10 cellular contexts compared by ENCODE assay signal in the genomic region with DNA sequence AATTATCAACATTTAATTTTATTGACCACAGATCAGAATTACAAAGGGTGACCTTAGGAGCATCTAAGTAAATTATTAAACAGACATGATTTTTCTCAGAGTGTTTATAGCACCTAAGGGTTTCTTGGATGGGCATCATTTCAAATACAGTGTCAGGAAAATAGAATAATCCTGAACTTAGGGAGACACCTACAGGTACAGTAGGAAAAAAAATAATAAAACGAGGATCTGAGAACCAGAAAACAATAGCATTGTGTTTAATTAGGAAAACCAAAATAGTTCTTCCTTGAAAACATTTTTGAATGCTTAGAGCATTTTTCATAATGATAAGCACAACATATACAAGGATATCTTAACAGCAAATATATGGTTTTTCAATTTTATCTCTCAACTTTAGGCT. TPM values are rescaled to one million over a fixed set of nuclear protein-coding genes. Genes with fewer than 3 reads are reported as not detected.
DNase-seq lines count a peak whose midpoint lies in the region; ATAC-seq, FAIRE-seq and TF ChIP-seq lines count a peak whose summit lies in the region.
"Had no signal": no experiment of that assay in that cellular context is flagged by ENCODE, and none has a peak within 500 bp of the region (broad histone marks: within the 10 kb centered on the region; RNA-seq: fewer than 3 reads in every experiment).

No MANE protein-coding gene starts in this region.

- in situ Hi-C loops in GM23248 (cut with MboI) = loop anchor here (25.0 kb wide), 2 partner anchors 1637 to 2012 kb away; a partner anchor contains a TSS

- H3K4me1 ChIP-seq in GM23248 (ENCODE audit: insufficient read depth) = no peaks in the 10 kb centered on the region
- H3K4me1 ChIP-seq in kidney (ENCODE audit: control insufficient read depth in 1 of 2, insufficient read depth in 1 of 2, low read depth in 1 of 2, low read length in 2 of 2) = no peaks in the 10 kb centered on the region

- H3K27me3 ChIP-seq in GM23248 (replicated peaks; ENCODE audit: insufficient read depth) = no peaks in the 10 kb centered on the region

- no peak for ATAC-seq in GM21576 (IDR thresholded peaks at IDR 0.05; ENCODE audit: unreplicated experiment)
- no peak for ATAC-seq in activated naive CD8-positive, alpha-beta T cell treated with anti-CD3 and anti-CD28 coated beads, Interleukin-2, amount 50 U/mL, for 24 hours
- no peak for ATAC-seq in activated T-cell treated with anti-CD3 and anti-CD28 coated beads, Interleukin-2, amount 50 U/mL, for 4 hours
- ATAC-seq: stimulated activated memory B cell treated with anti-CD40 and anti-IgM and Interleukin-4, amounts not matched to agents 10 μg/mL and 1 μg/mL and 100 μg/mL, for 72 hours had no signal

- no peak overlapping the region for H3K4me3 ChIP-seq in GM23248
- no peak overlapping the region for H3K4me3 ChIP-seq in kidney (ENCODE audit: low read length in 2 of 2)

- no peak overlapping the region for H2AFZ ChIP-seq in GM23248

- no peak overlapping the region for H3K4me2 ChIP-seq in GM23248 (ENCODE audit: unreplicated experiment)

- no peaks in the 10 kb centered on the region for H3F3A ChIP-seq in GM23248 (ENCODE audit: insufficient read depth)

- peaks cover under 1% of the 10 kb centered on the region for H3K36me3 Mint-ChIP-seq in activated naive CD8-positive, alpha-beta T cell treated with anti-CD3 and anti-CD28 coated beads, Interleukin-2, amount 50 U/mL, for 24 hours (ENCODE audit: low read depth)
- H3K36me3 Mint-ChIP-seq in activated T-cell treated with anti-CD3 and anti-CD28 coated beads, Interleukin-2, amount 50 U/mL, for 4 hours (ENCODE audit: insufficient read depth) = peaks cover 3% of the 10 kb centered on the region

- no peaks in the 10 kb centered on the region for H4K20me1 ChIP-seq in GM23248 (ENCODE audit: insufficient read depth)

- TF ChIP-seq CTCF in 22Rv1 (IDR thresholded peaks at IDR 0.05) (peak; percentile 48), kidney (IDR thresholded peaks at IDR 0.05; ENCODE audit: borderline replicate concordance, extremely low read depth, insufficient read depth) (no peak)

- intact Hi-C loops in kidney (cut with DNase I) = no loop called here

- H3K4me1 Mint-ChIP-seq in activated naive CD8-positive, alpha-beta T cell treated with anti-CD3 and anti-CD28 coated beads, Interleukin-2, amount 50 U/mL, for 24 hours = no peaks in the 10 kb centered on the region
- H3K4me1 Mint-ChIP-seq in activated T-cell treated with anti-CD3 and anti-CD28 coated beads, Interleukin-2, amount 50 U/mL, for 4 hours (ENCODE audit: low read depth) = no peaks in the 10 kb centered on the region
- H3K4me1 Mint-ChIP-seq: stimulated activated memory B cell treated with anti-CD40 and anti-IgM and Interleukin-4, amounts not matched to agents 10 μg/mL and 1 μg/mL and 100 μg/mL, for 72 hours had no signal

- H3K9me3 Mint-ChIP-seq in activated naive CD8-positive, alpha-beta T cell treated with anti-CD3 and anti-CD28 coated beads, Interleukin-2, amount 50 U/mL, for 24 hours = no peaks in the 10 kb centered on the region
- H3K9me3 Mint-ChIP-seq in activated T-cell treated with anti-CD3 and anti-CD28 coated beads, Interleukin-2, amount 50 U/mL, for 4 hours = no peaks in the 10 kb centered on the region
- H3K9me3 Mint-ChIP-seq: activated T-helper 1 cell treated with anti-CD3 and anti-CD28 coated beads, Interleukin-12 subunit alpha, Interleukin-12 subunit beta, Interleukin-2, Interleukin-4 antibody, amounts not matched to agents 30 ng/mL and 10 ng/mL and 1 ng/mL, durations not matched to agents 14 hours and 24 hours and 36 hours had no signal

- H3K36me3 ChIP-seq in GM23248 (ENCODE audit: low read depth) (no peaks in the 10 kb centered on the region), kidney (ENCODE audit: control insufficient read depth in 1 of 2, insufficient read depth in 2 of 2, low read length in 2 of 2) (no peaks in the 10 kb centered on the region)

- no peaks in the 10 kb centered on the region for H3K79me2 ChIP-seq in GM23248 (ENCODE audit: insufficient read depth)

- H3K27ac ChIP-seq in 22Rv1 = no peak overlapping the region
- no peak overlapping the region for H3K27ac ChIP-seq in GM23248
- no peak overlapping the region for H3K27ac ChIP-seq in kidney (ENCODE audit: low read depth in 2 of 2, low read length in 2 of 2)

- peaks cover 3% of the 10 kb centered on the region for H3K27me3 Mint-ChIP-seq in activated naive CD8-positive, alpha-beta T cell treated with anti-CD3 and anti-CD28 coated beads, Interleukin-2, amount 50 U/mL, for 24 hours
- H3K27me3 Mint-ChIP-seq in activated T-cell treated with anti-CD3 and anti-CD28 coated beads, Interleukin-2, amount 50 U/mL, for 4 hours (ENCODE audit: low read depth) = no peaks in the 10 kb centered on the region
- H3K27me3 Mint-ChIP-seq: stimulated activated memory B cell treated with anti-CD40 and anti-IgM and Interleukin-4, amounts not matched to agents 10 μg/mL and 1 μg/mL and 100 μg/mL, for 72 hours had no signal

- 34 to 45% methylated on average over 1 of the region's 1 CpG for WGBS in GM23248 (ENCODE audit: low coverage in 1 of 2, low lambda C conversion rate in 2 of 2, missing lambda C conversion rate in 2 of 2), 2 experiments

- H3K9me3 ChIP-seq in GM23248 (ENCODE audit: low read depth) (no peaks in the 10 kb centered on the region), kidney (ENCODE audit: control insufficient read depth in 1 of 2, low read length in 2 of 2) (no peaks in the 10 kb centered on the region)

- no peak overlapping the region for H3K4me3 Mint-ChIP-seq in activated naive CD8-positive, alpha-beta T cell treated with anti-CD3 and anti-CD28 coated beads, Interleukin-2, amount 50 U/mL, for 24 hours
- H3K4me3 Mint-ChIP-seq in activated T-cell treated with anti-CD3 and anti-CD28 coated beads, Interleukin-2, amount 50 U/mL, for 4 hours = no peak overlapping the region
- H3K4me3 Mint-ChIP-seq: activated T-helper 1 cell treated with anti-CD3 and anti-CD28 coated beads, Interleukin-12 subunit alpha, Interleukin-12 subunit beta, Interleukin-2, Interleukin-4 antibody, amounts not matched to agents 30 ng/mL and 10 ng/mL and 1 ng/mL, durations not matched to agents 14 hours and 24 hours and 36 hours; stimulated activated memory B cell treated with anti-CD40 and anti-IgM and Interleukin-4, amounts not matched to agents 10 μg/mL and 1 μg/mL and 100 μg/mL, for 72 hours had no signal

- no peak for FAIRE-seq in kidney (lab: Jason Lieb, UNC)

- no peaks in the 10 kb centered on the region for H3K9me2 ChIP-seq in GM23248 (ENCODE audit: insufficient read depth)

- H3K9ac ChIP-seq in GM23248 (no peak overlapping the region), kidney (ENCODE audit: low read length in 2 of 2) (no peak overlapping the region)

- no peak overlapping the region for H3K27ac Mint-ChIP-seq in activated naive CD8-positive, alpha-beta T cell treated with anti-CD3 and anti-CD28 coated beads, Interleukin-2, amount 50 U/mL, for 24 hours
- H3K27ac Mint-ChIP-seq: activated T-helper 1 cell treated with anti-CD3 and anti-CD28 coated beads, Interleukin-12 subunit alpha, Interleukin-12 subunit beta, Interleukin-2, Interleukin-4 antibody, amounts not matched to agents 30 ng/mL and 10 ng/mL and 1 ng/mL, durations not matched to agents 14 hours and 24 hours and 36 hours; stimulated activated memory B cell treated with anti-CD40 and anti-IgM and Interleukin-4, amounts not matched to agents 10 μg/mL and 1 μg/mL and 100 μg/mL, for 72 hours had no signal

- DNase-seq in GM23248 (peak; percentile 16), NCI-H748 treated with DMSO at 0.1 percent for 48 hours (lab: John Stamatoyannopoulos, UW) (peak; percentile 45), dermis blood vessel endothelial cell (peak; percentile 28), kidney (no peak)
- DNase-seq in activated naive CD8-positive, alpha-beta T cell treated with anti-CD3 and anti-CD28 coated beads, Interleukin-2, amount 50 U/mL, for 24 hours = no peak
- DNase-seq in activated T-cell treated with anti-CD3 and anti-CD28 coated beads, Interleukin-2, amount 50 U/mL, for 4 hours = no peak

RNA-seq across cellular contexts. Expression of a gene that starts 39.2 kb away (rescaled TPM):
- 8.0 and 10.5 TPM in 2 replicates for total RNA-seq in GM23248 (2014; rRNA removed; shearing (Covaris generic))
- polyA plus RNA-seq in GM23248 (2016; fragmentation: Nextera tagmentation; extraction: Ambion mirVana) (20.7 and 21.7 TPM in 2 replicates), kidney (ENCODE audit: insufficient read depth, low read depth, low replicate concordance) (34.8 TPM)
- total RNA-seq in dermis blood vessel endothelial cell (11.1 and 23.3 TPM in 2 replicates), kidney (26.6 TPM)
- 10 to 100 TPM in 1 of 3 donors, 1 to 10 TPM in 2; 6.7 to 11.3 (median 7.8) TPM for total RNA-seq in activated T-cell treated with anti-CD3 and anti-CD28 coated beads, Interleukin-2, amount 50 U/mL, for 4 hours

RNA-seq across cellular contexts. Expression of a gene that starts 39.4 kb away (rescaled TPM):
- total RNA-seq in GM23248 (2014; rRNA removed; shearing (Covaris generic)) = 4.0 and 10.8 TPM in 2 replicates
- polyA plus RNA-seq in GM23248 (2016; fragmentation: Nextera tagmentation; extraction: Ambion mirVana) = 8.4 and 8.9 TPM in 2 replicates
- 5.1 and 8.7 TPM in 2 replicates for total RNA-seq in dermis blood vessel endothelial cell
- 4.2 TPM for total RNA-seq in kidney
- polyA plus RNA-seq in kidney (ENCODE audit: insufficient read depth, low read depth, low replicate concordance) = 3.9 TPM
- 10 to 100 TPM; 10.2 to 14.8 (median 12.4) TPM for total RNA-seq in activated T-cell treated with anti-CD3 and anti-CD28 coated beads, Interleukin-2, amount 50 U/mL, for 4 hours

Comparison
In these comparisons a context has a peak if more than half of its experiments do, and no peak if none do; other contexts are left out.
1. DNase-seq: peak in GM23248 (single experiment), NCI-H748 treated with DMSO at 0.1 percent for 48 hours (single experiment) and dermis blood vessel endothelial cell (single experiment); none in kidney (single experiment), activated naive CD8-positive, alpha-beta T cell treated with anti-CD3 and anti-CD28 coated beads, Interleukin-2, amount 50 U/mL, for 24 hours (single experiment) and activated T-cell treated with anti-CD3 and anti-CD28 coated beads, Interleukin-2, amount 50 U/mL, for 4 hours (single experiment).